In genomic region chr4:1183985-1184773, GRCh38 we compare ENCODE assay signal across 8 cellular contexts. TPM values are rescaled to one million over a fixed set of nuclear protein-coding genes. Genes with fewer than 3 reads are reported as not detected.
DNase-seq lines count a peak whose midpoint lies in the region; ATAC-seq and TF ChIP-seq lines count a peak whose summit lies in the region.

No MANE protein-coding gene starts in this region.

- H3K9me3 ChIP-seq in left ventricle myocardium inferior (replicated peaks) = peaks cover 19% of the 10 kb centered on the region

- no peaks in the 10 kb centered on the region for H3K36me3 ChIP-seq in left ventricle myocardium inferior

- H3K27ac ChIP-seq in left ventricle myocardium inferior (replicated peaks) = peak overlapping the region; percentile 26

- peak; percentile 53 for ATAC-seq in GM19463 (IDR thresholded peaks at IDR 0.05; ENCODE audit: unreplicated experiment)

- no peaks in the 10 kb centered on the region for H3K27me3 ChIP-seq in left ventricle myocardium inferior (ENCODE audit: low read depth)

- peaks cover 12 to 28% (median 18%) of the 10 kb centered on the region in 7 donors for H3K9me3 Mint-ChIP-seq in CD14-positive monocyte

- H3K27ac Mint-ChIP-seq in CD14-positive monocyte = peak overlapping the region; percentile 84 to 92 (median 90)

- peaks cover 3 to 11% of the 10 kb centered on the region in 2 donors for H3K36me3 Mint-ChIP-seq in CD14-positive monocyte

- peak overlapping the region; percentile 69 to 72 for H3K4me3 Mint-ChIP-seq in CD14-positive monocyte

- H3K4me1 Mint-ChIP-seq in CD14-positive monocyte = peaks cover 42% of the 10 kb centered on the region

- intact Hi-C loops in CD14-positive monocyte (cut with micrococcal nuclease) = loop anchor here in 1 of 2 donors (5.0 kb wide), 1 partner anchor 63 kb away; the partner anchor contains the start of gene CTBP1
- intact Hi-C loops in left ventricle myocardium inferior (cut with micrococcal nuclease) = no loop called here

- peaks cover 0 to 3% (median 2%) of the 10 kb centered on the region in 3 donors for H3K27me3 Mint-ChIP-seq in CD14-positive monocyte (ENCODE audit: low read depth in 3 of 3)

- H3K4me3 ChIP-seq in left ventricle myocardium inferior = peak overlapping the region; percentile 12

- TF ChIP-seq CTCF in CD14-positive monocyte (IDR thresholded peaks at IDR 0.05) = no peak
- no peak for TF ChIP-seq CTCF in left ventricle myocardium inferior (IDR thresholded peaks at IDR 0.05; ENCODE audit: borderline replicate concordance)

- H3K4me1 ChIP-seq in left ventricle myocardium inferior = peaks cover 20% of the 10 kb centered on the region

- DNase-seq in CD14-positive monocyte (ENCODE audit: low spot score) (no peak), NOMO-1 (lab: John Stamatoyannopoulos, UW; ENCODE audit: unreplicated experiment in 2 of 2) (peak; percentile 86 to 92), left ventricle myocardium inferior (no peak), foreskin melanocyte (no peak), RKO (ENCODE audit: low spot score) (no peak), NCI-H187 treated with DMSO at 0.1 percent for 48 hours (lab: John Stamatoyannopoulos, UW) (no peak), DMS 273 (lab: John Stamatoyannopoulos, UW; ENCODE audit: unreplicated experiment) (no peak)

RNA-seq across cellular contexts. Expression of gene SPON2, which starts 11.8 kb away (rescaled TPM):
- polyA plus RNA-seq in CD14-positive monocyte = under 1 TPM; 0.74 to 0.90 TPM
- total RNA-seq in left ventricle myocardium inferior = 13.9 TPM

Comparison
In these comparisons a context has a peak if more than half of its experiments do, and no peak if none do; other contexts are left out.
1. DNase-seq: peak in NOMO-1 (2 of 2); none in CD14-positive monocyte (single experiment), left ventricle myocardium inferior (single experiment), foreskin melanocyte (single experiment), RKO (single experiment), NCI-H187 treated with DMSO at 0.1 percent for 48 hours (single experiment) and DMS 273 (single experiment).